33 cellular contexts compared by ENCODE assay signal in genomic region chr22:40673017-40673416, GRCh38. TPM values are rescaled to one million over a fixed set of nuclear protein-coding genes. Genes with fewer than 3 reads are reported as not detected.
"Had no signal": no experiment of that assay in that cellular context is flagged by ENCODE, and none has a peak within 500 bp of the region (broad histone marks: within the 10 kb centered on the region; RNA-seq: fewer than 3 reads in every experiment).

No MANE protein-coding gene starts in this region.

- H3K27me3 ChIP-seq: adrenal gland, body of pancreas, cardiac muscle cell, hepatocyte had no signal

- ATAC-seq: body of pancreas; effector memory CD8-positive, alpha-beta T cell; esophagus mucosa; left colon; mucosa of descending colon; natural killer cell treated with Interleukin-12 subunit alpha and Interleukin-12 subunit beta and Interleukin-15 and Interleukin-18, amount 100 ng/mL, for 72 hours had no signal

- DNase-seq: activated CD4-positive, alpha-beta memory T cell treated with anti-CD3 and anti-CD28 coated beads for 36 hours; activated CD4-positive, alpha-beta T cell treated with anti-CD3 and anti-CD28 coated beads, Interleukin-2, amount 10 ng/mL, durations not matched to agents 24 days and 14 days; activated CD4-positive, CD25-positive, alpha-beta regulatory T cell treated with anti-CD3 and anti-CD28 coated beads, Interleukin-2, amount 50 U/mL, for 72 hours; activated CD8-positive, alpha-beta memory T cell treated with anti-CD3 and anti-CD28 coated beads, Interleukin-2, amount 50 U/mL, for 4 hours; activated effector memory CD4-positive, alpha-beta T cell treated with anti-CD3 and anti-CD28 coated beads, Interleukin-2, amount 50 U/mL, for 16 hours; activated naive CD4-positive, alpha-beta T cell treated with anti-CD3 and anti-CD28 coated beads for 36 hours; activated naive CD8-positive, alpha-beta T cell treated with anti-CD3 and anti-CD28 coated beads for 36 hours; activated T-cell treated with anti-CD3 and anti-CD28 coated beads, Interleukin-2, amount 50 U/mL, for 1 hour; adrenal gland; aorta; body of pancreas; effector memory CD8-positive, alpha-beta T cell; foreskin melanocyte; islet precursor cell; left colon; mucosa of descending colon; stimulated activated CD4-positive, alpha-beta T cell treated with anti-CD3 and anti-CD28 coated beads, Interleukin-15, amount 100 ng/mL, for 24 hours; stimulated activated CD4-positive, alpha-beta T cell treated with anti-CD3 and anti-CD28 coated beads, Interleukin-2, amount 100 ng/mL, for 24 hours; stimulated activated naive CD4-positive, alpha-beta T cell treated with Interleukin-2 at 50 U/mL for 16 hours; T-helper 2 cell; trophoblast cell had no signal

- H3K9me3 ChIP-seq: adrenal gland, body of pancreas, mucosa of descending colon, thoracic aorta had no signal

- FAIRE-seq: urothelium cell line had no signal

- H3K79me2 ChIP-seq: hepatocyte had no signal

- H2AFZ ChIP-seq: hepatocyte had no signal

- H3K27ac ChIP-seq: body of pancreas, cardiac muscle cell, coronary artery, hepatocyte, thoracic aorta had no signal

- H3K4me3 ChIP-seq: adrenal gland, body of pancreas, cardiac muscle cell, coronary artery, hepatocyte, mucosa of descending colon, thoracic aorta had no signal

- H3K36me3 ChIP-seq: adrenal gland, cardiac muscle cell, thoracic aorta had no signal

- H3K4me2 ChIP-seq: hepatocyte had no signal

- H3K4me1 ChIP-seq: adrenal gland, body of pancreas had no signal

RNA-seq across cellular contexts. Expression of gene MCHR1, which starts 6.3 kb away (rescaled TPM):
- total RNA-seq: activated CD4-positive, alpha-beta memory T cell treated with anti-CD3 and anti-CD28 coated beads for 36 hours; activated CD4-positive, alpha-beta T cell treated with anti-CD3 and anti-CD28 coated beads, Interleukin-2, amount 10 ng/mL, durations not matched to agents 24 days and 14 days; activated CD8-positive, alpha-beta memory T cell treated with anti-CD3 and anti-CD28 coated beads for 36 hours; activated naive CD4-positive, alpha-beta T cell treated with anti-CD3 and anti-CD28 coated beads for 36 hours; activated naive CD8-positive, alpha-beta T cell treated with anti-CD3 and anti-CD28 coated beads for 36 hours; activated T-helper 1 cell treated with anti-CD3 and anti-CD28 coated beads, Interleukin-12 subunit alpha, Interleukin-12 subunit beta, Interleukin-2, Interleukin-4 antibody, amounts not matched to agents 30 ng/mL and 10 ng/mL and 1 ng/mL, durations not matched to agents 14 hours and 24 hours and 36 hours; body of pancreas; esophagus mucosa; left colon; lung microvascular endothelial cell; mesenteric fat pad; natural killer cell treated with Interleukin-12 subunit alpha and Interleukin-12 subunit beta and Interleukin-15 and Interleukin-18, amount 100 ng/mL, for 72 hours; osteoblast had no signal
- polyA plus RNA-seq: aorta had no signal
